ENCODE assay signal across 19 cellular contexts in genomic region chr1:16293568-16293967, GRCh38. TPM values are rescaled to one million over a fixed set of nuclear protein-coding genes. Genes with fewer than 3 reads are reported as not detected.
DNase-seq lines count a peak whose midpoint lies in the region; ATAC-seq, FAIRE-seq and TF ChIP-seq lines count a peak whose summit lies in the region.
"Had no signal": no experiment of that assay in that cellular context is flagged by ENCODE, and none has a peak within 500 bp of the region (broad histone marks: within the 10 kb centered on the region; RNA-seq: fewer than 3 reads in every experiment).

No MANE protein-coding gene starts in this region.

- no TSS peak for BruUV-seq in endothelial cell of umbilical vein (replicated peaks; lab: Mats Ljungman, UMichigan)

- H2AFZ ChIP-seq in endothelial cell of umbilical vein (ENCODE audit: low read depth, low read length), result no peak overlapping the region
- H2AFZ ChIP-seq: GM23338, neural progenitor cell had no signal

- H3K27ac Mint-ChIP-seq in CD4-positive, alpha-beta T cell, result peak overlapping the region; percentile 24
- no peak overlapping the region for H3K27ac Mint-ChIP-seq in activated T-helper 2 cell treated with anti-CD3 and anti-CD28 coated beads, Interferon-gamma antibody, Interleukin-2, Interleukin-4, amounts not matched to agents 10 μg/mL and 5 μg/mL and 100 μg/mL, durations not matched to agents 14 hours and 24 hours and 36 hours
- H3K27ac Mint-ChIP-seq: GM23338, memory B cell, neural progenitor cell had no signal

- CTCF ChIA-PET in CD4-positive, alpha-beta T cell (lab: Charles Lee), result no interaction called here
- CTCF ChIA-PET in endothelial cell of umbilical vein (lab: Charles Lee), result interaction anchor here (1.0 to 1.4 kb wide), 2 partner anchors 9 kb away, joined by 3 read pairs; no protein-coding TSS in a partner anchor

- no peaks in the 10 kb centered on the region for H3K27me3 ChIP-seq in CD4-positive, alpha-beta T cell (ENCODE audit: control insufficient read depth, insufficient read depth, low read length)
- no peaks in the 10 kb centered on the region for H3K27me3 ChIP-seq in endothelial cell of umbilical vein (ENCODE audit: control insufficient read depth in 2 of 2, insufficient read depth in 2 of 2, low read length in 2 of 2)
- H3K27me3 ChIP-seq: BE2C, neural progenitor cell, uterus had no signal

- H3K9me3 ChIP-seq in CD4-positive, alpha-beta T cell (ENCODE audit: control insufficient read depth, low read length), result no peaks in the 10 kb centered on the region
- no peaks in the 10 kb centered on the region for H3K9me3 ChIP-seq in endothelial cell of umbilical vein (replicated peaks; ENCODE audit: control insufficient read depth, insufficient read depth, low read length)
- H3K9me3 ChIP-seq: BE2C, uterus had no signal

- dilution Hi-C loops in endothelial cell of umbilical vein (cut with MboI; ENCODE audit: extremely low pct_ligation_motif_present, low sequenced_read_pairs), result no loop called here

- TF ChIP-seq CTCF in CD4-positive, alpha-beta T cell (IDR thresholded peaks at IDR 0.05), result no peak
- no peak for TF ChIP-seq CTCF in endothelial cell of umbilical vein (IDR thresholded peaks at IDR 0.05; ENCODE audit: extremely low read depth in 1 of 2, insufficient read depth in 1 of 2, low read depth in 1 of 2, low read length in 2 of 2)

- intact Hi-C loops in CD4-positive, alpha-beta T cell (cut with DNase I, micrococcal nuclease), result no loop called here
- intact Hi-C loops in endothelial cell of umbilical vein (cut with micrococcal nuclease) (no loop called here), sciatic nerve (cut with DNase I) (no loop called here)
- intact Hi-C loops in activated T-helper 2 cell treated with anti-CD3 and anti-CD28 coated beads, Interferon-gamma antibody, Interleukin-2, Interleukin-4, amounts not matched to agents 10 μg/mL and 5 μg/mL and 100 μg/mL, durations not matched to agents 14 hours and 24 hours and 36 hours (cut with micrococcal nuclease), result no loop called here

- H4K20me1 ChIP-seq in endothelial cell of umbilical vein (replicated peaks; ENCODE audit: control insufficient read depth, extremely low read depth, insufficient read depth, low read length), result no peaks in the 10 kb centered on the region

- no peak overlapping the region for H3K4me3 Mint-ChIP-seq in CD4-positive, alpha-beta T cell
- H3K4me3 Mint-ChIP-seq in activated T-helper 2 cell treated with anti-CD3 and anti-CD28 coated beads, Interferon-gamma antibody, Interleukin-2, Interleukin-4, amounts not matched to agents 10 μg/mL and 5 μg/mL and 100 μg/mL, durations not matched to agents 14 hours and 24 hours and 36 hours (ENCODE audit: low read depth), result no peak overlapping the region
- H3K4me3 Mint-ChIP-seq: GM23338, memory B cell, neural progenitor cell had no signal

- peaks cover 3% of the 10 kb centered on the region for H3K79me2 ChIP-seq in endothelial cell of umbilical vein (ENCODE audit: control insufficient read depth, insufficient read depth, low read length)

- H3K36me3 Mint-ChIP-seq in CD4-positive, alpha-beta T cell (ENCODE audit: low read depth), result peaks cover 67% of the 10 kb centered on the region
- peaks cover 40% of the 10 kb centered on the region for H3K36me3 Mint-ChIP-seq in activated T-helper 2 cell treated with anti-CD3 and anti-CD28 coated beads, Interferon-gamma antibody, Interleukin-2, Interleukin-4, amounts not matched to agents 10 μg/mL and 5 μg/mL and 100 μg/mL, durations not matched to agents 14 hours and 24 hours and 36 hours (ENCODE audit: low read depth)

- H3K27me3 Mint-ChIP-seq in CD4-positive, alpha-beta T cell, result no peaks in the 10 kb centered on the region
- H3K27me3 Mint-ChIP-seq in activated T-helper 2 cell treated with anti-CD3 and anti-CD28 coated beads, Interferon-gamma antibody, Interleukin-2, Interleukin-4, amounts not matched to agents 10 μg/mL and 5 μg/mL and 100 μg/mL, durations not matched to agents 14 hours and 24 hours and 36 hours (ENCODE audit: low read depth), result no peaks in the 10 kb centered on the region
- H3K27me3 Mint-ChIP-seq: memory B cell had no signal

- DNase-seq in CD4-positive, alpha-beta T cell, result no peak
- DNase-seq in NOMO-1 (lab: John Stamatoyannopoulos, UW; ENCODE audit: unreplicated experiment in 2 of 2), result peak; percentile 51 to 80
- DNase-seq in endothelial cell of umbilical vein (ENCODE audit: low read depth, low spot score), result peak; percentile 18
- DNase-seq in sciatic nerve (ENCODE audit: low spot score), result no peak
- no peak for DNase-seq in activated T-helper 2 cell treated with anti-CD3 and anti-CD28 coated beads, Interferon-gamma antibody, Interleukin-2, Interleukin-4, amounts not matched to agents 10 μg/mL and 5 μg/mL and 100 μg/mL, durations not matched to agents 14 hours and 24 hours and 36 hours (ENCODE audit: low spot score)
- no peak for DNase-seq in cortex of kidney (lab: John Stamatoyannopoulos, UW)
- DNase-seq: activated CD8-positive, alpha-beta memory T cell treated with anti-CD3 and anti-CD28 coated beads for 24 hours; activated gamma-delta T cell treated with Interleukin-2 at 50 U/mL for 16 hours; BE2C; DMS153; NCI-H1417; NCI-H345; SW 1271; uterus had no signal

- no peak for FAIRE-seq in endothelial cell of umbilical vein (lab: Jason Lieb, UNC)

- no peak overlapping the region for H3K4me2 ChIP-seq in endothelial cell of umbilical vein (ENCODE audit: insufficient read depth, low read length)
- H3K4me2 ChIP-seq: GM23338, neural progenitor cell had no signal

- no peak overlapping the region for H3K27ac ChIP-seq in CD4-positive, alpha-beta T cell (ENCODE audit: low read depth, low read length)
- no peak overlapping the region for H3K27ac ChIP-seq in endothelial cell of umbilical vein (ENCODE audit: insufficient read depth, low read depth, low read length)
- H3K27ac ChIP-seq: neural progenitor cell, uterus had no signal

- H3K4me3 ChIP-seq in endothelial cell of umbilical vein (replicated peaks in 1 of 3; ENCODE audit: insufficient read depth in 1 of 3, low read depth in 1 of 3, low read length in 3 of 3), result no peak overlapping the region
- H3K4me3 ChIP-seq: GM23338, neural progenitor cell, uterus had no signal

- POLR2A ChIA-PET in CD4-positive, alpha-beta T cell (lab: Charles Lee), result no interaction called here
- POLR2A ChIA-PET in endothelial cell of umbilical vein (lab: Charles Lee), result no interaction called here

- no peak for ATAC-seq in CD4-positive, alpha-beta T cell (ENCODE audit: poor library complexity)
- ATAC-seq in sciatic nerve (peak; percentile 18), HG02763 (IDR thresholded peaks at IDR 0.05; ENCODE audit: unreplicated experiment) (no peak), HG02588 (IDR thresholded peaks at IDR 0.05; ENCODE audit: unreplicated experiment) (no peak)
- ATAC-seq: GM23338 had no signal

- H3K9me3 Mint-ChIP-seq in CD4-positive, alpha-beta T cell, result no peaks in the 10 kb centered on the region
- H3K9me3 Mint-ChIP-seq in activated T-helper 2 cell treated with anti-CD3 and anti-CD28 coated beads, Interferon-gamma antibody, Interleukin-2, Interleukin-4, amounts not matched to agents 10 μg/mL and 5 μg/mL and 100 μg/mL, durations not matched to agents 14 hours and 24 hours and 36 hours, result no peaks in the 10 kb centered on the region
- H3K9me3 Mint-ChIP-seq: GM23338, memory B cell, neural progenitor cell had no signal

- H3K9ac ChIP-seq in endothelial cell of umbilical vein (replicated peaks; ENCODE audit: extremely low read depth, insufficient read depth, low read length), result no peak overlapping the region
- H3K9ac ChIP-seq: neural progenitor cell had no signal

- no peaks in the 10 kb centered on the region for H3K9me1 ChIP-seq in endothelial cell of umbilical vein (replicated peaks; ENCODE audit: control insufficient read depth, extremely low read depth, insufficient read depth, low read length)

- peaks cover 0 to 3% of the 10 kb centered on the region in 2 experiments for H3K36me3 ChIP-seq in endothelial cell of umbilical vein (ENCODE audit: control insufficient read depth in 2 of 2, extremely low read depth in 1 of 2, insufficient read depth in 2 of 2, low read length in 2 of 2)
- H3K36me3 ChIP-seq: BE2C, neural progenitor cell, uterus had no signal

- H3K4me1 ChIP-seq in endothelial cell of umbilical vein (ENCODE audit: control insufficient read depth, extremely low read depth, insufficient read depth, low read length), result peaks cover 10% of the 10 kb centered on the region
- H3K4me1 ChIP-seq: BE2C, neural progenitor cell, uterus had no signal

- no peaks in the 10 kb centered on the region for H3K4me1 Mint-ChIP-seq in CD4-positive, alpha-beta T cell (ENCODE audit: low read depth)
- H3K4me1 Mint-ChIP-seq in activated T-helper 2 cell treated with anti-CD3 and anti-CD28 coated beads, Interferon-gamma antibody, Interleukin-2, Interleukin-4, amounts not matched to agents 10 μg/mL and 5 μg/mL and 100 μg/mL, durations not matched to agents 14 hours and 24 hours and 36 hours (ENCODE audit: low read depth), result peaks cover 3% of the 10 kb centered on the region
- H3K4me1 Mint-ChIP-seq: neural progenitor cell had no signal

- no peak for TF ChIP-seq POLR2A in endothelial cell of umbilical vein (IDR thresholded peaks at IDR 0.05; ENCODE audit: low read depth, low read length)

RNA-seq across cellular contexts. Expression of gene CPLANE2, which starts 56.6 kb away (rescaled TPM):
- 1 to 10 TPM; 5.3 to 8.4 TPM for total RNA-seq in CD4-positive, alpha-beta T cell
- total RNA-seq in endothelial cell of umbilical vein (3.7 and 3.9 TPM in 2 replicates), sciatic nerve (9.8 TPM)
- 4.6 and 5.9 TPM in 2 replicates for polyA plus RNA-seq in endothelial cell of umbilical vein
- 5.1 and 6.7 TPM in 2 replicates for polyA plus RNA-seq in endothelial cell of umbilical vein (2011; cell fraction: cytosol; rRNA removed)
- 2.1 and 3.9 TPM in 2 replicates for polyA plus RNA-seq in endothelial cell of umbilical vein (2011; cell fraction: nucleus; rRNA removed)
- polyA plus RNA-seq in endothelial cell of umbilical vein (2012), result 4.8 and 5.2 TPM in 2 replicates
- polyA minus RNA-seq in endothelial cell of umbilical vein, result 5.0 and 8.4 TPM in 2 replicates
- polyA minus RNA-seq in endothelial cell of umbilical vein (2011; cell fraction: cytosol; rRNA and poly(A)+ RNA removed), result 9.8 TPM
- 3.4 and 4.0 TPM in 2 replicates for polyA minus RNA-seq in endothelial cell of umbilical vein (2011; cell fraction: nucleus; rRNA and poly(A)+ RNA removed)
- 3.2 and 3.9 TPM in 2 replicates for total RNA-seq in activated T-helper 2 cell treated with anti-CD3 and anti-CD28 coated beads, Interferon-gamma antibody, Interleukin-2, Interleukin-4, amounts not matched to agents 10 μg/mL and 5 μg/mL and 100 μg/mL, durations not matched to agents 14 hours and 24 hours and 36 hours

RNA-seq across cellular contexts. Expression of gene FBXO42, which starts 58.7 kb away (rescaled TPM):
- 10 to 100 TPM; 14.3 to 14.9 TPM for total RNA-seq in CD4-positive, alpha-beta T cell
- total RNA-seq in endothelial cell of umbilical vein (16.3 and 17.3 TPM in 2 replicates), sciatic nerve (27.3 TPM)
- 17.1 and 20.4 TPM in 2 replicates for polyA plus RNA-seq in endothelial cell of umbilical vein
- 20.5 and 22.0 TPM in 2 replicates for polyA plus RNA-seq in endothelial cell of umbilical vein (2011; cell fraction: cytosol; rRNA removed)
- 36.4 and 37.7 TPM in 2 replicates for polyA plus RNA-seq in endothelial cell of umbilical vein (2011; cell fraction: nucleus; rRNA removed)
- polyA plus RNA-seq in endothelial cell of umbilical vein (2012), result 9.6 and 13.4 TPM in 2 replicates
- 27.7 and 28.5 TPM in 2 replicates for polyA minus RNA-seq in endothelial cell of umbilical vein
- polyA minus RNA-seq in endothelial cell of umbilical vein (2011; cell fraction: cytosol; rRNA and poly(A)+ RNA removed), result 7.8 TPM
- polyA minus RNA-seq in endothelial cell of umbilical vein (2011; cell fraction: nucleus; rRNA and poly(A)+ RNA removed), result 22.0 and 29.4 TPM in 2 replicates
- total RNA-seq in activated T-helper 2 cell treated with anti-CD3 and anti-CD28 coated beads, Interferon-gamma antibody, Interleukin-2, Interleukin-4, amounts not matched to agents 10 μg/mL and 5 μg/mL and 100 μg/mL, durations not matched to agents 14 hours and 24 hours and 36 hours, result 17.9 and 18.5 TPM in 2 replicates

Comparison
In these comparisons a context has a peak if more than half of its experiments do, and no peak if none do; other contexts are left out.
1. DNase-seq: peak in NOMO-1 (2 of 2) and endothelial cell of umbilical vein (single experiment); none in CD4-positive, alpha-beta T cell (0 of 10), sciatic nerve (single experiment), activated T-helper 2 cell treated with anti-CD3 and anti-CD28 coated beads, Interferon-gamma antibody, Interleukin-2, Interleukin-4, amounts not matched to agents 10 μg/mL and 5 μg/mL and 100 μg/mL, durations not matched to agents 14 hours and 24 hours and 36 hours (single experiment) and cortex of kidney (single experiment).